In genomic region chr9:16575142-16575877, GRCh38 we compare ENCODE assay signal across 12 cellular contexts.
DNase-seq lines count a peak whose midpoint lies in the region; ATAC-seq, FAIRE-seq and TF ChIP-seq lines count a peak whose summit lies in the region.
"Had no signal": no experiment of that assay in that cellular context is flagged by ENCODE, and none has a peak within 500 bp of the region (broad histone marks: within the 10 kb centered on the region; RNA-seq: fewer than 3 reads in every experiment).

No MANE protein-coding gene starts in this region.

- BruUV-seq in IMR-90 (replicated peaks; lab: Mats Ljungman, UMichigan) = no TSS peak

- H3K79me1 ChIP-seq in IMR-90 (ENCODE audit: low read depth in 1 of 2, low read length in 2 of 2) = peaks cover 20 to 35% of the 10 kb centered on the region in 2 experiments; a peak in 3 of 4 replicates
- H3K79me1 ChIP-seq in mesenchymal stem cell (replicated peaks; ENCODE audit: low read length, poor library complexity, severe bottlenecking) = peaks cover 28% of the 10 kb centered on the region

- peak overlapping the region; percentile 21; the same call in 1 of the 2 replicates for H3K27ac ChIP-seq in BLaER1
- no peak overlapping the region for H3K27ac ChIP-seq in IMR-90 (ENCODE audit: insufficient read depth, low read length)
- H3K27ac ChIP-seq in mesenchymal stem cell (ENCODE audit: low read length, poor library complexity, severe bottlenecking) = no peak overlapping the region

- H4K20me1 ChIP-seq in BLaER1 (no peaks in the 10 kb centered on the region), IMR-90 (ENCODE audit: insufficient read depth, low read length) (no peaks in the 10 kb centered on the region)

- H4K8ac ChIP-seq in IMR-90 (ENCODE audit: low read depth in 2 of 2, low read length in 2 of 2) (peak overlapping the region in 1 of 2 experiments; percentile 42; a peak in 2 of 4 replicates), mesenchymal stem cell (ENCODE audit: low read length) (no peak overlapping the region)

- TF ChIP-seq RAD21 in IMR-90 (IDR thresholded peaks at IDR 0.05; ENCODE audit: low read length) = peak; percentile 19; the same call in 1 of the 2 replicates

- no peak overlapping the region for H2AK9ac ChIP-seq in IMR-90 (replicated peaks; ENCODE audit: low read depth, low read length, poor library complexity)

- H3K18ac ChIP-seq in IMR-90 (ENCODE audit: low read depth, low read length) = no peak overlapping the region
- H3K18ac ChIP-seq in mesenchymal stem cell (ENCODE audit: low read depth in 1 of 2, low read length in 2 of 2) = no peak overlapping the region

- no peak overlapping the region for H3K56ac ChIP-seq in IMR-90 (ENCODE audit: extremely low read depth, insufficient read depth, low read length)

- H4K91ac ChIP-seq in IMR-90 (ENCODE audit: insufficient read depth, low read depth, low read length) (no peak overlapping the region), mesenchymal stem cell (ENCODE audit: low read length) (no peak overlapping the region)

- H3K4me1 Mint-ChIP-seq in WTC11 (peaks cover 58% of the 10 kb centered on the region), T-helper 17 cell (no peaks in the 10 kb centered on the region)
- no peaks in the 10 kb centered on the region for H3K4me1 Mint-ChIP-seq in activated CD4-positive, alpha-beta memory T cell treated with anti-CD3 and anti-CD28 coated beads, Interleukin-2, amount 10 ng/mL, durations not matched to agents 7 days and 5 days

- H2BK5ac ChIP-seq in IMR-90 (ENCODE audit: low read depth, low read length, poor library complexity, severe bottlenecking) (no peak overlapping the region), mesenchymal stem cell (ENCODE audit: low read depth, low read length, poor library complexity, severe bottlenecking) (no peak overlapping the region)

- no peaks in the 10 kb centered on the region for H3K27me3 ChIP-seq in BLaER1
- H3K27me3 ChIP-seq in IMR-90 (ENCODE audit: control insufficient read depth, insufficient read depth, low read length) = no peaks in the 10 kb centered on the region
- no peaks in the 10 kb centered on the region for H3K27me3 ChIP-seq in mesenchymal stem cell (ENCODE audit: control insufficient read depth in 1 of 2, insufficient read depth in 1 of 2, low read length in 2 of 2)

- H3K36me3 Mint-ChIP-seq in WTC11 = no peaks in the 10 kb centered on the region
- H3K36me3 Mint-ChIP-seq in T-helper 17 cell (ENCODE audit: low read depth) = no peaks in the 10 kb centered on the region
- H3K36me3 Mint-ChIP-seq in activated CD4-positive, alpha-beta memory T cell treated with anti-CD3 and anti-CD28 coated beads, Interleukin-2, amount 10 ng/mL, durations not matched to agents 7 days and 5 days (ENCODE audit: low read depth) = no peaks in the 10 kb centered on the region

- H3K14ac ChIP-seq in IMR-90 (replicated peaks; ENCODE audit: low read depth, low read length) (no peak overlapping the region), mesenchymal stem cell (ENCODE audit: low read length in 2 of 2) (no peak overlapping the region)

- POLR2A ChIA-PET in IMR-90 (lab: Charles Lee; ENCODE audit: unreplicated experiment) (no interaction called here), WTC11 (lab: Charles Lee) (no interaction called here)
- POLR2A ChIA-PET in activated CD4-positive, alpha-beta memory T cell treated with anti-CD3 and anti-CD28 coated beads, Interleukin-2, amount 10 ng/mL, durations not matched to agents 7 days and 5 days (lab: Charles Lee) = no interaction called here

- in situ Hi-C loops in IMR-90 (cut with MboI; ENCODE audit: low sequenced_read_pairs) = no loop called here

- H2BK120ac ChIP-seq in IMR-90 (ENCODE audit: low read depth, low read length) (no peak overlapping the region), mesenchymal stem cell (ENCODE audit: low read depth, low read length) (no peak overlapping the region)

- H3K4me2 ChIP-seq in BLaER1 (peak overlapping the region; percentile 61), IMR-90 (ENCODE audit: low read depth, low read length) (no peak overlapping the region), mesenchymal stem cell (ENCODE audit: low read length, poor library complexity, severe bottlenecking) (no peak overlapping the region)

- H3K9me1 ChIP-seq in IMR-90 (ENCODE audit: insufficient read depth, low read length) = 0 out of 2 replicates have a peak, but pooled peaks cover 3% of the 10 kb centered on the region

- no peak overlapping the region for H4K5ac ChIP-seq in IMR-90 (ENCODE audit: low read depth, low read length)

- H2AFZ ChIP-seq in IMR-90 (replicated peaks; ENCODE audit: low read length, poor library complexity) = no peak overlapping the region
- no peak overlapping the region for H2AFZ ChIP-seq in mesenchymal stem cell (ENCODE audit: low read depth, low read length)

- intact Hi-C loops in IMR-90 (cut with micrococcal nuclease) = no loop called here

- FAIRE-seq in HTR-8/SVneo (lab: Jason Lieb, UNC) = no peak

- H2BK20ac ChIP-seq in IMR-90 (ENCODE audit: low read depth, low read length) = no peak overlapping the region

- H3K4me3 ChIP-seq in BLaER1 = no peak overlapping the region
- no peak overlapping the region for H3K4me3 ChIP-seq in IMR-90 (ENCODE audit: insufficient read depth, low read depth, low read length)
- no peak overlapping the region for H3K4me3 ChIP-seq in mesenchymal stem cell (ENCODE audit: insufficient read depth in 1 of 2, low read depth in 1 of 2, low read length in 2 of 2)

- TF ChIP-seq POLR2A in IMR-90 (IDR thresholded peaks at IDR 0.05; ENCODE audit: low read depth, low read length) = no peak

- no peak overlapping the region for H3K4me3 Mint-ChIP-seq in WTC11
- no peak overlapping the region for H3K4me3 Mint-ChIP-seq in T-helper 17 cell
- H3K4me3 Mint-ChIP-seq in activated CD4-positive, alpha-beta memory T cell treated with anti-CD3 and anti-CD28 coated beads, Interleukin-2, amount 10 ng/mL, durations not matched to agents 7 days and 5 days = no peak overlapping the region

- H3K9me3 Mint-ChIP-seq in WTC11 = no peaks in the 10 kb centered on the region
- peaks cover 6% of the 10 kb centered on the region for H3K9me3 Mint-ChIP-seq in activated CD4-positive, alpha-beta memory T cell treated with anti-CD3 and anti-CD28 coated beads, Interleukin-2, amount 10 ng/mL, durations not matched to agents 7 days and 5 days

- H3K36me3 ChIP-seq in BLaER1 (0 out of 2 replicates have a peak, but pooled peaks cover 4% of the 10 kb centered on the region), IMR-90 (ENCODE audit: control insufficient read depth, insufficient read depth, low read length) (no peaks in the 10 kb centered on the region), mesenchymal stem cell (ENCODE audit: control insufficient read depth in 1 of 2, insufficient read depth in 2 of 2, low read depth in 1 of 2, low read length in 2 of 2) (peaks cover 2 to 14% of the 10 kb centered on the region in 2 experiments)

- H3K9ac ChIP-seq in BLaER1 (peak overlapping the region; percentile 44), IMR-90 (ENCODE audit: low read depth, low read length) (no peak overlapping the region), mesenchymal stem cell (ENCODE audit: low read length) (peak overlapping the region; percentile 78)

- no peaks in the 10 kb centered on the region for H3K9me3 ChIP-seq in BLaER1
- H3K9me3 ChIP-seq in IMR-90 (ENCODE audit: control insufficient read depth, insufficient read depth, low read length) = no peaks in the 10 kb centered on the region
- H3K9me3 ChIP-seq in mesenchymal stem cell (ENCODE audit: control insufficient read depth, low read length) = no peaks in the 10 kb centered on the region
- no peaks in the 10 kb centered on the region for H3K9me3 ChIP-seq in T-helper 17 cell (ENCODE audit: control insufficient read depth, low read length, poor library complexity, severe bottlenecking)

- CTCF ChIA-PET in IMR-90 (lab: Yijun Ruan, JAX) (interaction anchor here (0.8 to 1.0 kb wide), 3 partner anchors 18 to 126 kb away, joined by 3 to 4 read pairs (median 3); no protein-coding TSS in a partner anchor), WTC11 (lab: Charles Lee) (interaction anchor here (0.6 to 1.1 kb wide), 7 partner anchors 10 to 488 kb away, joined by 3 read pairs; no protein-coding TSS in a partner anchor)
- CTCF ChIA-PET in activated CD4-positive, alpha-beta memory T cell treated with anti-CD3 and anti-CD28 coated beads, Interleukin-2, amount 10 ng/mL, durations not matched to agents 7 days and 5 days (lab: Charles Lee) = no interaction called here

- H2BK12ac ChIP-seq in mesenchymal stem cell (ENCODE audit: low read length in 2 of 2) = peak overlapping the region in 1 of 2 experiments; percentile 40

- ATAC-seq in IMR-90 (ENCODE audit: low read depth) = no peak
- peak; percentile 34; the same call in 1 of the 2 replicates for ATAC-seq in WTC11
- ATAC-seq in T-helper 17 cell = no peak
- ATAC-seq: esophagus mucosa had no signal

- peak overlapping the region; percentile 18; the same call in 1 of the 2 replicates for H3K27ac Mint-ChIP-seq in WTC11
- no peak overlapping the region for H3K27ac Mint-ChIP-seq in T-helper 17 cell
- no peak overlapping the region for H3K27ac Mint-ChIP-seq in activated CD4-positive, alpha-beta memory T cell treated with anti-CD3 and anti-CD28 coated beads, Interleukin-2, amount 10 ng/mL, durations not matched to agents 7 days and 5 days

- peak overlapping the region; percentile 1; the same call in 1 of the 2 replicates for H3K4ac ChIP-seq in IMR-90 (ENCODE audit: low read depth, low read length)
- H3K4ac ChIP-seq in mesenchymal stem cell (ENCODE audit: low read depth in 1 of 2, low read length in 2 of 2) = no peak overlapping the region

- peaks cover 41% of the 10 kb centered on the region for H3K4me1 ChIP-seq in BLaER1
- H3K4me1 ChIP-seq in IMR-90 (ENCODE audit: control insufficient read depth, insufficient read depth, low read length) = peaks cover 10% of the 10 kb centered on the region
- peaks cover 4% of the 10 kb centered on the region for H3K4me1 ChIP-seq in mesenchymal stem cell (ENCODE audit: control insufficient read depth, insufficient read depth, low read depth, low read length)

- dilution Hi-C loops in IMR-90 (cut with HindIII; ENCODE audit: low sequenced_read_pairs, unreplicated experiment) = no loop called here

- no CpG with 5 or more reads among the region's 8 CpGs for WGBS in IMR-90 (ENCODE audit: extremely low coverage in 2 of 2, insufficient read length in 1 of 2), 2 experiments
- WGBS in mesenchymal stem cell = 81% methylated on average over 8 of the region's 8 CpGs

- TF ChIP-seq CTCF in IMR-90 (conservative IDR thresholded peaks at IDR 0.05; ENCODE audit: low read depth, low read length) (no peak), WTC11 (IDR thresholded peaks at IDR 0.05) (no peak)

- H3K23ac ChIP-seq in IMR-90 (ENCODE audit: low read depth, low read length) = no peak overlapping the region
- H3K23ac ChIP-seq in mesenchymal stem cell (ENCODE audit: low read length in 2 of 2) = no peak overlapping the region

- H2BK15ac ChIP-seq in IMR-90 (ENCODE audit: low read depth, low read length) (no peak overlapping the region), mesenchymal stem cell (ENCODE audit: low read depth, poor library complexity, severe bottlenecking) (no peak overlapping the region)

- H2AK5ac ChIP-seq in IMR-90 (ENCODE audit: low read depth, low read length) (no peak overlapping the region), mesenchymal stem cell (ENCODE audit: low read length, severe bottlenecking) (no peak overlapping the region)

- H3K27me3 Mint-ChIP-seq in WTC11 (ENCODE audit: low read depth) (no peaks in the 10 kb centered on the region), T-helper 17 cell (no peaks in the 10 kb centered on the region)
- no peaks in the 10 kb centered on the region for H3K27me3 Mint-ChIP-seq in activated CD4-positive, alpha-beta memory T cell treated with anti-CD3 and anti-CD28 coated beads, Interleukin-2, amount 10 ng/mL, durations not matched to agents 7 days and 5 days

- no peak for DNase-seq in IMR-90
- DNase-seq in WTC11 (ENCODE audit: low spot score) = no peak
- no peak for DNase-seq in mesenchymal stem cell
- DNase-seq in HTR-8/SVneo (ENCODE audit: insufficient read length, low spot score) = no peak
- DNase-seq in T-helper 17 cell = no peak
- no peak for DNase-seq in NCI-H2227 treated with DMSO at 0.1 percent for 48 hours (lab: John Stamatoyannopoulos, UW)
- DNase-seq in activated CD4-positive, alpha-beta memory T cell treated with anti-CD3 and anti-CD28 coated beads, Interleukin-2, amount 10 ng/mL, durations not matched to agents 7 days and 5 days = no peak
- DNase-seq: anterior cingulate cortex, NCI-H510A treated with DMSO at 0.1 percent for 48 hours, SW 1271 had no signal
